In the genomic region with DNA sequence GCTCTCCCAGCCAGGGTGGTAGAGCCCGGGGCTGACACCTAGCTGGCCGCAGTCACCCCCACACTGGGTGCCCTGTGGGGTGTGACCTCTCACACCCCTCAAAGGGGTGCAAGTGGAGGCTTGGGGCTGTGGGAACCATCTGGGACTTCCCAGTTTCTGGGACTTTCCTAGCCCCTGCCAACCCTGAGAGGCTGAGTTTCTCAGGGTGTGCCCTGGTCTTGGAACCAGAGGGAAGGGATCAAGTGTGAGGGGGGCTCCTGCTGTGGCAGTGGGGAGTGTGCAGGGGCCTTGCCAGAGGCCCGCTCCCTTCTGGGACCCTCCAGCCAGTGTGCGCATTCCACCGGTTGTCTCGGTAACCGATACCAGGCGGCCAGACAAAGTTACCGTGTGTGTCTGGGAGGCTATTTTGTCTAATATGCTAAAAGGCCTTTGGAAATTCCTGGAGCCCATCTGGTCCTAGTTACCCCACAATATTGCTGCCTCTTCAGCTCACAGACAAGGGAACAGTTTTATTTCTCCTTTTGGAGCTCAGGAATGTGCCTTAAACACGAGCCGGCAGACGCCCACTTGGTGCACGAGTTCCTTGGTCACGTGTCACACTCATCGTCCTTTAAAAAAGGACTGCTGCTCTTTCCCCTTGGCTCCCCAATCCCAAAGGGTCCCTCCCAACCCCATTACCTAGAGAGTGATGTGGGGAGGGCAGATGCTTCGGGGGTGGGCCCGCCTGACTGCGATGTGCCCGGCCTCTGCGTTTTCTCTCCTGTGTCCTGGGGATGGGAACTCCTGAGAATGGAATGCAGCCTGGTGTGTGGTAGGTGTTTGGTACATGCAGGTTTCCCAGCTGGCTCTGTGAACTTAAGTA, we compare ENCODE assay signal across 16 cellular contexts. TPM values are rescaled to one million over a fixed set of nuclear protein-coding genes. Genes with fewer than 3 reads are reported as not detected.
DNase-seq lines count a peak whose midpoint lies in the region; TF ChIP-seq lines count a peak whose summit lies in the region.
"Had no signal": no experiment of that assay in that cellular context is flagged by ENCODE, and none has a peak within 500 bp of the region (broad histone marks: within the 10 kb centered on the region; RNA-seq: fewer than 3 reads in every experiment).

No MANE protein-coding gene starts in this region.

- intact Hi-C loops in esophagus muscularis mucosa (cut with DNase I), result no loop called here

- H3K4me3 ChIP-seq in AG04449 (ENCODE audit: low read depth, low read length) (no peak overlapping the region), OCI-LY3 (ENCODE audit: low read length) (no peak overlapping the region), esophagus muscularis mucosa (no peak overlapping the region)
- H3K4me3 ChIP-seq: tibial artery had no signal

- no peak overlapping the region for H3K9ac ChIP-seq in OCI-LY3 (ENCODE audit: low read length)

- 67% methylated on average over 16 of the region's 20 CpGs for WGBS in esophagus muscularis mucosa

- H3K27me3 ChIP-seq in OCI-LY3 (ENCODE audit: low read depth, low read length), result peaks cover 21% of the 10 kb centered on the region
- H3K27me3 ChIP-seq in esophagus muscularis mucosa, result peaks cover 0 to 11% (median 0%) of the 10 kb centered on the region in 4 donors
- H3K27me3 ChIP-seq: tibial artery had no signal

- peaks cover 11% of the 10 kb centered on the region for H3K4me1 ChIP-seq in OCI-LY3 (ENCODE audit: low read length)
- H3K4me1 ChIP-seq in esophagus muscularis mucosa, result peaks cover 25 to 29% (median 27%) of the 10 kb centered on the region in 4 donors

- H2AFZ ChIP-seq in OCI-LY3 (ENCODE audit: low read depth, low read length), result no peak overlapping the region

- no peaks in the 10 kb centered on the region for H3K36me3 ChIP-seq in OCI-LY3 (replicated peaks; ENCODE audit: low read depth, low read length)
- no peaks in the 10 kb centered on the region for H3K36me3 ChIP-seq in esophagus muscularis mucosa
- H3K36me3 ChIP-seq: tibial artery had no signal

- H3K79me2 ChIP-seq in OCI-LY3 (ENCODE audit: low read length), result no peaks in the 10 kb centered on the region

- H4K20me1 ChIP-seq in OCI-LY3 (ENCODE audit: insufficient read depth, low read length), result no peaks in the 10 kb centered on the region

- DNase-seq in AG04449 (ENCODE audit: low read depth, low spot score), result peak; percentile 28
- no peak for DNase-seq in esophagus muscularis mucosa (ENCODE audit: extremely low spot score)
- DNase-seq in nephron progenitor cell, result no peak
- DNase-seq in NCI-H1092 treated with DMSO at 0.1 percent for 48 hours (lab: John Stamatoyannopoulos, UW), result no peak
- DNase-seq in cerebellum (ENCODE audit: low spot score), result no peak
- no peak for DNase-seq in RPMI8226
- no peak for DNase-seq in NCI-H146 treated with DMSO at 0.1 percent for 48 hours (lab: John Stamatoyannopoulos, UW; ENCODE audit: unreplicated experiment)
- DNase-seq: activated CD4-positive, alpha-beta T cell treated with anti-CD3 and anti-CD28 coated beads, Interleukin-2, amount 50 U/mL, for 4 hours; activated naive CD4-positive, alpha-beta T cell; AML-193; midbrain; NCI-H2029 treated with DMSO at 0.1 percent for 48 hours; T-helper 17 cell had no signal

- no peak for TF ChIP-seq EP300 in esophagus muscularis mucosa (IDR thresholded peaks at IDR 0.05)

- POLR2A ChIA-PET in AG04449 (lab: Yijun Ruan, JAX), result no interaction called here

- no peak overlapping the region for H3K4me3 Mint-ChIP-seq in nephron progenitor cell
- H3K4me3 Mint-ChIP-seq: IgD-negative memory B cell, T-helper 17 cell had no signal

- H3K9me3 ChIP-seq in OCI-LY3 (ENCODE audit: insufficient read depth, low read length) (no peaks in the 10 kb centered on the region), esophagus muscularis mucosa (no peaks in the 10 kb centered on the region)
- H3K9me3 ChIP-seq: tibial artery had no signal

- 0 out of 2 replicates have a peak overlapping the region, but pooled peaks have one; percentile 1 for H3K4me2 ChIP-seq in OCI-LY3 (ENCODE audit: low read length)

- H3K27ac ChIP-seq in OCI-LY3 (ENCODE audit: low read length) (no peak overlapping the region), esophagus muscularis mucosa (replicated peaks in 1 of 4) (peak overlapping the region in 3 of 4 donors; percentile 3 to 45 (median 41))
- H3K27ac ChIP-seq: tibial artery had no signal

- no peak for TF ChIP-seq CTCF in AG04449 (IDR thresholded peaks at IDR 0.05; ENCODE audit: insufficient read depth, low read length, missing control alignments)
- TF ChIP-seq CTCF in OCI-LY3 (IDR thresholded peaks at IDR 0.05; ENCODE audit: low read depth, low read length), result no peak
- no peak for TF ChIP-seq CTCF in esophagus muscularis mucosa (IDR thresholded peaks at IDR 0.05)
- no peak for TF ChIP-seq CTCF in nephron progenitor cell (IDR thresholded peaks at IDR 0.05)

- peak overlapping the region; percentile 80 for H3K27ac Mint-ChIP-seq in nephron progenitor cell
- H3K27ac Mint-ChIP-seq: IgD-negative memory B cell, T-helper 17 cell had no signal

- TF ChIP-seq POLR2A in esophagus muscularis mucosa (IDR thresholded peaks at IDR 0.05; ENCODE audit: low read depth), result no peak

- H3K4me1 Mint-ChIP-seq in nephron progenitor cell, result peaks cover 34% of the 10 kb centered on the region
- H3K4me1 Mint-ChIP-seq: IgD-negative memory B cell had no signal

- peaks cover 5% of the 10 kb centered on the region for H3K36me3 Mint-ChIP-seq in nephron progenitor cell (ENCODE audit: low read depth)
- H3K36me3 Mint-ChIP-seq: IgD-negative memory B cell had no signal

- H3K9me3 Mint-ChIP-seq in nephron progenitor cell, result no peaks in the 10 kb centered on the region
- H3K9me3 Mint-ChIP-seq: IgD-negative memory B cell had no signal

- CTCF ChIA-PET in AG04449 (lab: Yijun Ruan, JAX), result interaction anchor here (1.1 to 24.2 kb wide), 5 partner anchors 12 to 132 kb away, joined by 3 to 1252 read pairs (median 11); no protein-coding TSS in a partner anchor

- no peaks in the 10 kb centered on the region for H3K27me3 Mint-ChIP-seq in nephron progenitor cell (ENCODE audit: low read depth, poor library complexity)
- H3K27me3 Mint-ChIP-seq: IgD-negative memory B cell, T-helper 17 cell had no signal

RNA-seq across cellular contexts. Expression of a gene that starts 33.2 kb away (rescaled TPM):
- total RNA-seq in esophagus muscularis mucosa (10 to 100 TPM; 15.8 to 41.0 (median 32.2) TPM), cerebellum (7.6 TPM)

RNA-seq across cellular contexts. Expression of a gene that starts 35.6 kb away (rescaled TPM):
- 100 to 1,000 TPM; 130 to 244 (median 136) TPM for total RNA-seq in esophagus muscularis mucosa
- 11.3 TPM for total RNA-seq in cerebellum

Comparison
In these comparisons a context has a peak if more than half of its experiments do, and no peak if none do; other contexts are left out.
1. RNA of a gene that starts 35.6 kb away (total RNA-seq): 130 to 244 TPM in esophagus muscularis mucosa; 11.3 TPM in cerebellum (single experiment); every median in the first group is over 10 times any median in the second.